ENCODE assay signal across 9 cellular contexts in genomic region chr20:55415567-55416142, GRCh38.
DNase-seq lines count a peak whose midpoint lies in the region; ATAC-seq and TF ChIP-seq lines count a peak whose summit lies in the region.
"Had no signal": no experiment of that assay in that cellular context is flagged by ENCODE, and none has a peak within 500 bp of the region (broad histone marks: within the 10 kb centered on the region; RNA-seq: fewer than 3 reads in every experiment).

No MANE protein-coding gene starts in this region.

- H3K27me3 ChIP-seq in OCI-LY1 (ENCODE audit: insufficient read depth, low read length): no peaks in the 10 kb centered on the region
- H3K27me3 ChIP-seq in foreskin keratinocyte: no peaks in the 10 kb centered on the region
- no peaks in the 10 kb centered on the region for H3K27me3 ChIP-seq in thoracic aorta (replicated peaks; ENCODE audit: insufficient read depth)

- no peak overlapping the region for H3K4me2 ChIP-seq in OCI-LY1 (ENCODE audit: low read length)

- H3F3A ChIP-seq in OCI-LY1 (ENCODE audit: insufficient read depth, low read length): no peaks in the 10 kb centered on the region

- no peaks in the 10 kb centered on the region for H3K79me2 ChIP-seq in OCI-LY1 (ENCODE audit: insufficient read depth, low read length)

- H3K9ac ChIP-seq in OCI-LY1 (ENCODE audit: low read length): no peak overlapping the region

- no peaks in the 10 kb centered on the region for H4K20me1 ChIP-seq in OCI-LY1 (ENCODE audit: insufficient read depth, low read length)

- H3K27ac ChIP-seq in OCI-LY1 (ENCODE audit: low read depth, low read length, poor library complexity, severe bottlenecking): no peak overlapping the region
- H3K27ac ChIP-seq in foreskin keratinocyte: no peak overlapping the region
- no peak overlapping the region for H3K27ac ChIP-seq in thoracic aorta

- peak; percentile 43; the same call in 1 of the 2 replicates for TF ChIP-seq CTCF in OCI-LY1 (IDR thresholded peaks at IDR 0.05; ENCODE audit: low read length)
- peak; percentile 73 for TF ChIP-seq CTCF in foreskin keratinocyte (conservative IDR thresholded peaks at IDR 0.05)
- peak; percentile 29 for TF ChIP-seq CTCF in thoracic aorta (IDR thresholded peaks at IDR 0.05)

- no peak overlapping the region for H2AFZ ChIP-seq in OCI-LY1 (ENCODE audit: low read length)

- H3K4me3 ChIP-seq in OCI-LY1 (ENCODE audit: low read depth, low read length, poor library complexity, severe bottlenecking): no peak overlapping the region
- no peak overlapping the region for H3K4me3 ChIP-seq in thoracic aorta

- ATAC-seq in foreskin keratinocyte (peak; percentile 65), thoracic aorta (ENCODE audit: insufficient number of reproducible peaks, low FRiP score, low read depth) (no peak), GM18511 (IDR thresholded peaks at IDR 0.05; ENCODE audit: unreplicated experiment) (no peak), GM18909 (IDR thresholded peaks at IDR 0.05; ENCODE audit: poor library complexity, unreplicated experiment) (no peak)

- H3K9me3 ChIP-seq in OCI-LY1 (ENCODE audit: low read length): no peaks in the 10 kb centered on the region
- no peaks in the 10 kb centered on the region for H3K9me3 ChIP-seq in thoracic aorta

- H3K36me3 ChIP-seq in OCI-LY1 (ENCODE audit: insufficient read depth, low read length) (no peaks in the 10 kb centered on the region), thoracic aorta (no peaks in the 10 kb centered on the region)

- H3K9me2 ChIP-seq in OCI-LY1 (ENCODE audit: low read depth, low read length): no peaks in the 10 kb centered on the region

- DNase-seq in NCI-H2081 (lab: John Stamatoyannopoulos, UW) (peak; percentile 22 to 46), NCI-H2081 treated with DMSO at 0.1 percent for 48 hours (lab: John Stamatoyannopoulos, UW) (no peak), foreskin keratinocyte (peak in 1 of 2 donors; percentile 39), thoracic aorta (ENCODE audit: low spot score) (no peak), HuH-7.5 (ENCODE audit: low spot score) (no peak)
- DNase-seq: stimulated activated CD8-positive, alpha-beta memory T cell treated with anti-CD3 and anti-CD28 coated beads, Interleukin-4, amount 100 ng/mL, for 48 hours had no signal

- H3K4me1 ChIP-seq in OCI-LY1 (ENCODE audit: insufficient read depth, low read length, severe bottlenecking) (no peaks in the 10 kb centered on the region), foreskin keratinocyte (no peaks in the 10 kb centered on the region), thoracic aorta (ENCODE audit: control insufficient read depth in 1 of 2, low read depth in 2 of 2) (no peaks in the 10 kb centered on the region)

Comparison
In these comparisons a context has a peak if more than half of its experiments do, and no peak if none do; other contexts are left out.
1. DNase-seq: peak in NCI-H2081 (2 of 2); none in NCI-H2081 treated with DMSO at 0.1 percent for 48 hours (single experiment), thoracic aorta (single experiment) and HuH-7.5 (single experiment).
2. Peak in every context shown above with its lines, with median percentiles within 50 percentile points of each other: CTCF ChIP-seq.